8 cellular contexts compared by ENCODE assay signal in the genomic region with DNA sequence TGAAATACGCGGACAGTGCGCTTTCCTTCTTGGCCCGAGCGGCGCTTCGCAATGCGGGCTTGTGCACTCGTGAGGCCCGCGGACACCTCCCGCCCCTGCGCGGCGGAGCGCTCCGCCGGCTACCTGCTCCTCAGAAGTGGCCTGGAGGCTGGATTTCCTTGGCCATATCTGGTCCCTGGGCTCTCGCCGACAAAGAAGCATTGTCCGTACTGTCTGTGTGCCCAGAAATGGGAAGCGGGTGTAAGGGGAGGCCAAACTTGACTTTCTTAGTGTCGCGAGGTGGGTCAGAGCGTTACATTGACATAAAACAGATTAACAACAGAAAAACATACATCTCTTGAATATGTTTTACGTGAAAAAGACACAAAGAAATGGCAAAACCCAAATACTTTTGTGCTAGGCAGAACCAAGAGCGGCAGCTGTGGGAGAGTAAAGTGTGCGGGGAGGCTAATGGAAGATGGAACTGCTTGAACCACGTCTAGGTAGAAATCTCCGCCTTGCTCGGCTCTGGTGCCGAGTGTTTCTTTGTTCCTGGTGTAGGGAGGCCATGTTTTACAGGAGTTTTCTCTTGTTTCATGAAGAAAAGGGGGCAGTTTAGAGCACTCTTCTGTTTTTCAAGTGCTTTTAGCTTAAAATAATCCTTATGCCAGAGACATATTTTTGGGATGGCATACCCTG. TPM values are rescaled to one million over a fixed set of nuclear protein-coding genes. Genes with fewer than 3 reads are reported as not detected.
DNase-seq lines count a peak whose midpoint lies in the region; ATAC-seq and TF ChIP-seq lines count a peak whose summit lies in the region.

No MANE protein-coding gene starts in this region.

- peak overlapping the region; percentile 95 to 98 for H3K4ac ChIP-seq in mesenchymal stem cell (ENCODE audit: low read depth in 1 of 2, low read length in 2 of 2)

- H3K79me1 ChIP-seq in mesenchymal stem cell (replicated peaks; ENCODE audit: low read length, poor library complexity, severe bottlenecking): peaks cover 17% of the 10 kb centered on the region

- H3K4me1 ChIP-seq in RWPE2 (ENCODE audit: insufficient read depth, poor library complexity, severe bottlenecking): peaks cover 4% of the 10 kb centered on the region
- peaks cover 9% of the 10 kb centered on the region for H3K4me1 ChIP-seq in mesenchymal stem cell (ENCODE audit: control insufficient read depth, insufficient read depth, low read depth, low read length)
- peaks cover 8% of the 10 kb centered on the region for H3K4me1 ChIP-seq in thymus (ENCODE audit: control insufficient read depth, insufficient read depth, low read length)

- 2% methylated on average over 27 of the region's 32 CpGs for WGBS in mesenchymal stem cell
- under 1% methylated on average over 32 of the region's 32 CpGs for whole genome bisulfite sequencing in thymus

- H2BK120ac ChIP-seq in mesenchymal stem cell (ENCODE audit: low read depth, low read length): peak overlapping the region; percentile 80

- no peak overlapping the region for H2BK5ac ChIP-seq in mesenchymal stem cell (ENCODE audit: low read depth, low read length, poor library complexity, severe bottlenecking)

- H3K4me2 ChIP-seq in mesenchymal stem cell (ENCODE audit: low read length, poor library complexity, severe bottlenecking): peak overlapping the region; percentile 88

- H3K4me3 ChIP-seq in RWPE2 (ENCODE audit: severe bottlenecking) (peak overlapping the region; percentile 77), choroid plexus epithelial cell (ENCODE audit: low read depth, low read length) (peak overlapping the region; percentile 99), mesenchymal stem cell (ENCODE audit: insufficient read depth in 1 of 2, low read depth in 1 of 2, low read length in 2 of 2) (peak overlapping the region; percentile 88 to 98), thymus (ENCODE audit: low read length) (peak overlapping the region; percentile 90)

- H3K18ac ChIP-seq in mesenchymal stem cell (ENCODE audit: low read depth in 1 of 2, low read length in 2 of 2): peak overlapping the region; percentile 69 to 91

- peak overlapping the region in 1 of 2 experiments; percentile 89 for H3K23ac ChIP-seq in mesenchymal stem cell (ENCODE audit: low read length in 2 of 2)

- H2AK5ac ChIP-seq in mesenchymal stem cell (ENCODE audit: low read length, severe bottlenecking): peak overlapping the region; percentile 31

- H3K27ac ChIP-seq in C4-2B (peak overlapping the region; percentile 95), RWPE2 (ENCODE audit: poor library complexity, severe bottlenecking) (peak overlapping the region; percentile 63), mesenchymal stem cell (ENCODE audit: low read length, poor library complexity, severe bottlenecking) (peak overlapping the region; percentile 73), thymus (ENCODE audit: low read depth) (peak overlapping the region; percentile 98)

- H3K27me3 ChIP-seq in RWPE2 (ENCODE audit: insufficient read depth, poor library complexity, severe bottlenecking): no peaks in the 10 kb centered on the region
- no peaks in the 10 kb centered on the region for H3K27me3 ChIP-seq in mesenchymal stem cell (ENCODE audit: control insufficient read depth in 1 of 2, insufficient read depth in 1 of 2, low read length in 2 of 2)
- H3K27me3 ChIP-seq in thymus (ENCODE audit: control insufficient read depth, insufficient read depth): no peaks in the 10 kb centered on the region

- peak overlapping the region in 1 of 2 experiments; percentile 80 for H3K14ac ChIP-seq in mesenchymal stem cell (ENCODE audit: low read length in 2 of 2)

- H4K91ac ChIP-seq in mesenchymal stem cell (ENCODE audit: low read length): peak overlapping the region; percentile 93

- H2BK12ac ChIP-seq in mesenchymal stem cell (ENCODE audit: low read length in 2 of 2): no peak overlapping the region

- H3K9ac ChIP-seq in mesenchymal stem cell (ENCODE audit: low read length): peak overlapping the region; percentile 91

- no peaks in the 10 kb centered on the region for H3K9me3 ChIP-seq in RWPE2 (ENCODE audit: severe bottlenecking)
- H3K9me3 ChIP-seq in mesenchymal stem cell (ENCODE audit: control insufficient read depth, low read length): no peaks in the 10 kb centered on the region
- no peaks in the 10 kb centered on the region for H3K9me3 ChIP-seq in thymus (ENCODE audit: control insufficient read depth)

- DNase-seq in RWPE2 (ENCODE audit: low spot score) (no peak), choroid plexus epithelial cell (ENCODE audit: low read depth) (peak; percentile 26), mesenchymal stem cell (peak; percentile 20), NCI-H226 (no peak)

- TF ChIP-seq CTCF in C4-2B (conservative IDR thresholded peaks at IDR 0.05) (no peak), RWPE2 (IDR thresholded peaks at IDR 0.05; ENCODE audit: poor library complexity, severe bottlenecking) (no peak), choroid plexus epithelial cell (conservative IDR thresholded peaks at IDR 0.05; ENCODE audit: low read depth, low read length) (no peak)

- H3K36me3 ChIP-seq in RWPE2 (ENCODE audit: low read depth) (0 out of 2 replicates have a peak, but pooled peaks cover 3% of the 10 kb centered on the region), mesenchymal stem cell (ENCODE audit: control insufficient read depth in 1 of 2, insufficient read depth in 2 of 2, low read depth in 1 of 2, low read length in 2 of 2) (peaks cover 0 to 3% of the 10 kb centered on the region in 2 experiments), thymus (ENCODE audit: control insufficient read depth, insufficient read depth) (no peaks in the 10 kb centered on the region)

- peak overlapping the region; percentile 99 for H4K8ac ChIP-seq in mesenchymal stem cell (ENCODE audit: low read length)

- peak overlapping the region; percentile 63 for H2BK15ac ChIP-seq in mesenchymal stem cell (ENCODE audit: low read depth, poor library complexity, severe bottlenecking)

- ATAC-seq in GM19395 (IDR thresholded peaks at IDR 0.05; ENCODE audit: unreplicated experiment) (peak; percentile 30), HG03457 (IDR thresholded peaks at IDR 0.05; ENCODE audit: unreplicated experiment) (peak; percentile 12), RWPE2 (ENCODE audit: low read depth) (peak; percentile 28; the same call in 2 of the 3 replicates)

- H2AFZ ChIP-seq in mesenchymal stem cell (ENCODE audit: low read depth, low read length): peak overlapping the region; percentile 99

RNA-seq across cellular contexts. Expression of gene LANCL2, which starts 1.5 kb away (rescaled TPM):
- polyA plus RNA-seq in mesenchymal stem cell (2013, experiment 1 of 2): 8.8 TPM
- polyA plus RNA-seq in mesenchymal stem cell (2013, experiment 2 of 2): 8.7 TPM
- polyA plus RNA-seq in thymus: 8.3 TPM

Comparison
In these comparisons a context has a peak if more than half of its experiments do, and no peak if none do; other contexts are left out.
1. DNase-seq: peak in choroid plexus epithelial cell (single experiment) and mesenchymal stem cell (single experiment); none in RWPE2 (single experiment) and NCI-H226 (single experiment).
2. Peak in every context shown above with its lines, with median percentiles within 50 percentile points of each other: H3K27ac ChIP-seq, ATAC-seq and H3K4me3 ChIP-seq.